In genomic region chr12:56362130-56363059, GRCh38 we compare ENCODE assay signal across 1 cellular context.
TF ChIP-seq lines count a peak whose summit lies in the region.

APOF (minus strand) TSS chr12:56362857; CDS start chr12:56362745, 112 bp downstream.

TF ChIP-seq in HepG2, 621 proteins besides CTCF, POLR2A, EP300 and RAD21 (continued from another document and continues in another):
- TF ChIP-seq HMGXB3 (CRISPR knock-in tag; IDR thresholded peaks at IDR 0.05; ENCODE audit: borderline replicate concordance) = peak; percentile 61; the same call in 1 of the 2 replicates
- TF ChIP-seq SALL1 (CRISPR knock-in tag; IDR thresholded peaks at IDR 0.05) = peak; percentile 68; the same call in 1 of the 2 replicates
- peak; percentile 39; the same call in 1 of the 2 replicates for TF ChIP-seq RCOR2 (CRISPR knock-in tag; IDR thresholded peaks at IDR 0.05)
- TF ChIP-seq DRAP1 (CRISPR knock-in tag; IDR thresholded peaks at IDR 0.05) = peak; percentile 62; the same call in 1 of the 2 replicates
- TF ChIP-seq SKIL (CRISPR knock-in tag; IDR thresholded peaks at IDR 0.05; ENCODE audit: borderline replicate concordance) = peak; percentile 44; the same call in 1 of the 2 replicates
- peak; percentile 34; the same call in 1 of the 2 replicates for TF ChIP-seq DMAP1 (CRISPR knock-in tag; IDR thresholded peaks at IDR 0.05)
- TF ChIP-seq NFE2L1 (CRISPR knock-in tag; IDR thresholded peaks at IDR 0.05; ENCODE audit: borderline replicate concordance) = 0 out of 2 replicates have a peak, but pooled peaks have one; percentile 39
- no peak for TF ChIP-seq CREBL2 (CRISPR knock-in tag; IDR thresholded peaks at IDR 0.05; ENCODE audit: borderline replicate concordance)
- no peak for TF ChIP-seq ZNF143 (CRISPR knock-in tag; IDR thresholded peaks at IDR 0.05)
- TF ChIP-seq ZBTB10 (CRISPR knock-in tag; IDR thresholded peaks at IDR 0.05; ENCODE audit: borderline replicate concordance) = 0 out of 2 replicates have a peak, but pooled peaks have one; percentile 39
- TF ChIP-seq ZNF589 (CRISPR knock-in tag; conservative IDR thresholded peaks at IDR 0.05) = no peak
- no peak for TF ChIP-seq TERF1 (CRISPR knock-in tag; IDR thresholded peaks at IDR 0.05)
- TF ChIP-seq CHD2 (IDR thresholded peaks at IDR 0.05; ENCODE audit: low read depth, low read length) = no peak
- TF ChIP-seq KLF16 (CRISPR knock-in tag; IDR thresholded peaks at IDR 0.05) = peak in 1 of 2 experiments; percentile 52; a peak in 1 of 4 replicates
- peak; percentile 16; the same call in 1 of the 2 replicates for TF ChIP-seq STAG1 (CRISPR knock-in tag; IDR thresholded peaks at IDR 0.05)
- no peak for TF ChIP-seq ZNF180 (CRISPR knock-in tag; IDR thresholded peaks at IDR 0.05; ENCODE audit: borderline replicate concordance, low read depth)
- peak; percentile 72 for TF ChIP-seq HNF4A (CRISPR knock-in tag; IDR thresholded peaks at IDR 0.05)
- 0 out of 2 replicates have a peak, but pooled peaks have one; percentile 34 for TF ChIP-seq HBP1 (CRISPR knock-in tag; IDR thresholded peaks at IDR 0.05; ENCODE audit: low read depth)
- peak; percentile 90 for TF ChIP-seq TEAD3 (CRISPR knock-in tag; optimal IDR thresholded peaks at IDR 0.05; ENCODE audit: borderline replicate concordance)
- TF ChIP-seq TSC22D2 (CRISPR knock-in tag; IDR thresholded peaks at IDR 0.05; ENCODE audit: borderline replicate concordance) = no peak
- TF ChIP-seq PAXIP1 (CRISPR knock-in tag; conservative IDR thresholded peaks at IDR 0.05) = peak; percentile 93
- 0 out of 2 replicates have a peak, but pooled peaks have one; percentile 63 for TF ChIP-seq CSRNP1 (CRISPR knock-in tag; IDR thresholded peaks at IDR 0.05)
- no peak for TF ChIP-seq SOX13 (IDR thresholded peaks at IDR 0.05)
- peak in 1 of 2 experiments; percentile 67; a peak in 1 of 4 replicates for TF ChIP-seq SOX13 (CRISPR knock-in tag; conservative IDR thresholded peaks at IDR 0.05 in 1 of 2, IDR thresholded peaks at IDR 0.05 in 1 of 2)
- TF ChIP-seq ZNF350 (CRISPR knock-in tag; IDR thresholded peaks at IDR 0.05; ENCODE audit: borderline replicate concordance, low read depth) = no peak
- TF ChIP-seq TCF7 (IDR thresholded peaks at IDR 0.05; ENCODE audit: low read depth) = peak; percentile 68
- no peak for TF ChIP-seq ZNF234 (CRISPR knock-in tag; conservative IDR thresholded peaks at IDR 0.05)
- TF ChIP-seq KDM6A (CRISPR knock-in tag; IDR thresholded peaks at IDR 0.05; ENCODE audit: low read depth) = peak; percentile 42; the same call in 1 of the 2 replicates
- peak; percentile 57 for TF ChIP-seq BCL6 (CRISPR knock-in tag; IDR thresholded peaks at IDR 0.05)
- TF ChIP-seq ZNF792 (CRISPR knock-in tag; IDR thresholded peaks at IDR 0.05) = peak; percentile 30; the same call in 1 of the 2 replicates
- TF ChIP-seq FOXA3 (CRISPR knock-in tag; IDR thresholded peaks at IDR 0.05) = peak; percentile 87
- peak; percentile 83 for TF ChIP-seq PHF21A (CRISPR knock-in tag; IDR thresholded peaks at IDR 0.05)
- 0 out of 2 replicates have a peak, but pooled peaks have one; percentile 39 for TF ChIP-seq ZNF547 (CRISPR knock-in tag; IDR thresholded peaks at IDR 0.05)
- 0 out of 2 replicates have a peak, but pooled peaks have one; percentile 27 for TF ChIP-seq ZNF572 (CRISPR knock-in tag; IDR thresholded peaks at IDR 0.05)
- TF ChIP-seq HNF4G (IDR thresholded peaks at IDR 0.05; ENCODE audit: borderline replicate concordance, low read depth, low read length) = peak; percentile 47; the same call in 1 of the 2 replicates
- 0 out of 2 replicates have a peak, but pooled peaks have one; percentile 28 for TF ChIP-seq HNF4G (CRISPR knock-in tag; IDR thresholded peaks at IDR 0.05; ENCODE audit: borderline replicate concordance, low read depth)
- TF ChIP-seq BRD4 (CRISPR knock-in tag; IDR thresholded peaks at IDR 0.05) = peak; percentile 64; the same call in 1 of the 2 replicates
- peak; percentile 56; the same call in 1 of the 2 replicates for TF ChIP-seq TARDBP (CRISPR knock-in tag; IDR thresholded peaks at IDR 0.05)
- 0 out of 2 replicates have a peak, but pooled peaks have one; percentile 43 for TF ChIP-seq ZNF713 (CRISPR knock-in tag; IDR thresholded peaks at IDR 0.05)
- TF ChIP-seq YEATS4 (CRISPR knock-in tag; IDR thresholded peaks at IDR 0.05; ENCODE audit: borderline replicate concordance) = peak; percentile 44; the same call in 1 of the 2 replicates
